ENCODE assay signal across 11 cellular contexts in genomic region chr1:1436634-1437032, GRCh38. TPM values are rescaled to one million over a fixed set of nuclear protein-coding genes. Genes with fewer than 3 reads are reported as not detected.
DNase-seq lines count a peak whose midpoint lies in the region; ATAC-seq, FAIRE-seq and TF ChIP-seq lines count a peak whose summit lies in the region.
"Had no signal": no experiment of that assay in that cellular context is flagged by ENCODE, and none has a peak within 500 bp of the region (broad histone marks: within the 10 kb centered on the region; RNA-seq: fewer than 3 reads in every experiment).

No MANE protein-coding gene starts in this region.

- peak overlapping the region; percentile 77 for H3K4me3 Mint-ChIP-seq in Calu3 (ENCODE audit: low read depth, unreplicated experiment)

- no peak for FAIRE-seq in pancreas (lab: Jason Lieb, UNC)

- H3K9me3 Mint-ChIP-seq in Calu3 (ENCODE audit: low read depth, unreplicated experiment): no peaks in the 10 kb centered on the region

- TF ChIP-seq CTCF in Calu3 (IDR thresholded peaks at IDR 0.05; ENCODE audit: unreplicated experiment): no peak
- no peak for TF ChIP-seq CTCF in RWPE2 (IDR thresholded peaks at IDR 0.05; ENCODE audit: poor library complexity, severe bottlenecking)
- TF ChIP-seq CTCF in gastroesophageal sphincter (IDR thresholded peaks at IDR 0.05): no peak
- TF ChIP-seq CTCF in pancreas (IDR thresholded peaks at IDR 0.05): no peak

- TF ChIP-seq EP300 in gastroesophageal sphincter (IDR thresholded peaks at IDR 0.05): no peak

- TF ChIP-seq POLR2A in gastroesophageal sphincter (IDR thresholded peaks at IDR 0.05): no peak

- H3K27ac ChIP-seq in RWPE2 (ENCODE audit: poor library complexity, severe bottlenecking) (no peak overlapping the region), gastroesophageal sphincter (peak overlapping the region in 3 of 4 donors; percentile 94 to 97 (median 95)), pancreas (peak overlapping the region in 2 of 4 donors; percentile 41 to 96)
- H3K27ac ChIP-seq: SJSA1 had no signal

- H3K36me3 ChIP-seq in RWPE2 (ENCODE audit: low read depth) (no peaks in the 10 kb centered on the region), gastroesophageal sphincter (peaks cover 0 to 19% of the 10 kb centered on the region in 2 donors), pancreas (no peaks in the 10 kb centered on the region)
- H3K36me3 ChIP-seq: SJSA1 had no signal

- DNase-seq in Calu3: no peak
- DNase-seq in RWPE2 (ENCODE audit: low spot score): no peak
- DNase-seq in pancreas: no peak
- DNase-seq in NCI-H82 treated with DMSO at 0.1 percent for 48 hours (lab: John Stamatoyannopoulos, UW; ENCODE audit: unreplicated experiment): no peak
- no peak for DNase-seq in posterior cingulate gyrus
- DNase-seq: NCI-H1694, nucleus accumbens had no signal

- H3K9me3 ChIP-seq in RWPE2 (ENCODE audit: severe bottlenecking) (no peaks in the 10 kb centered on the region), gastroesophageal sphincter (no peaks in the 10 kb centered on the region), pancreas (no peaks in the 10 kb centered on the region)
- H3K9me3 ChIP-seq: SJSA1 had no signal

- H3K4me3 ChIP-seq in RWPE2 (ENCODE audit: severe bottlenecking) (peak overlapping the region; percentile 45), gastroesophageal sphincter (peak overlapping the region; percentile 34 to 71), pancreas (peak overlapping the region; percentile 54 to 76 (median 58))
- H3K4me3 ChIP-seq: SJSA1 had no signal

- H3K27me3 Mint-ChIP-seq in Calu3 (ENCODE audit: unreplicated experiment): no peaks in the 10 kb centered on the region

- peak overlapping the region; percentile 50 for H3K27ac Mint-ChIP-seq in Calu3 (ENCODE audit: unreplicated experiment)

- intact Hi-C loops in Calu3 (cut with micrococcal nuclease; ENCODE audit: unreplicated experiment): no loop called here
- intact Hi-C loops in pancreas (cut with DNase I): loop anchor here in 1 of 3 donors (5.0 kb wide), 1 partner anchor 34 kb away; no protein-coding TSS in a partner anchor
- intact Hi-C loops in posterior cingulate gyrus (cut with DNase I): no loop called here

- no peaks in the 10 kb centered on the region for H3K4me1 Mint-ChIP-seq in Calu3 (ENCODE audit: low read depth, unreplicated experiment)

- CTCF ChIA-PET in Calu3 (lab: Charles Lee): no interaction called here

- BruUV-seq in Calu3 (replicated peaks; lab: Mats Ljungman, UMichigan): no TSS peak

- H3K4me1 ChIP-seq in RWPE2 (ENCODE audit: insufficient read depth, poor library complexity, severe bottlenecking) (peaks cover 9% of the 10 kb centered on the region), gastroesophageal sphincter (peaks cover 0 to 95% (median 69%) of the 10 kb centered on the region in 3 donors), pancreas (peaks cover 34 to 70% (median 48%) of the 10 kb centered on the region in 3 donors)

- H3K36me3 Mint-ChIP-seq in Calu3 (ENCODE audit: insufficient read depth, unreplicated experiment): peaks cover 55% of the 10 kb centered on the region

- WGBS in gastroesophageal sphincter (ENCODE audit: low coverage in 1 of 2), 2 donors: no CpG with 5 or more reads among the region's 7 CpGs
- 45 to 54% methylated on average over 6 to 7 of the region's 7 CpGs for WGBS in pancreas, 2 donors

- no peak for ATAC-seq in RWPE2 (ENCODE audit: low read depth)
- no peak for ATAC-seq in gastroesophageal sphincter
- ATAC-seq in pancreas: no peak
- no peak for ATAC-seq in GM18498 (IDR thresholded peaks at IDR 0.05; ENCODE audit: unreplicated experiment)
- no peak for ATAC-seq in GM21515 (IDR thresholded peaks at IDR 0.05; ENCODE audit: unreplicated experiment)

- H3K27me3 ChIP-seq in RWPE2 (ENCODE audit: insufficient read depth, poor library complexity, severe bottlenecking) (no peaks in the 10 kb centered on the region), gastroesophageal sphincter (no peaks in the 10 kb centered on the region), pancreas (no peaks in the 10 kb centered on the region)

RNA-seq across cellular contexts. Expression of gene VWA1, which starts 1.1 kb away (rescaled TPM):
- total RNA-seq in Calu3 (2022): 78.7 and 78.9 TPM in 2 replicates
- total RNA-seq in gastroesophageal sphincter: 100 to 1,000 TPM in 2 of 4 donors, 10 to 100 TPM in 2; 59.8 to 137 (median 96.4) TPM
- 100 to 1,000 TPM in 2 of 6 donors, 10 to 100 TPM in 4; 25.4 to 138 (median 52.9) TPM for total RNA-seq in pancreas
- 10 to 100 TPM; 53.3 to 58.7 TPM for polyA plus RNA-seq in pancreas

RNA-seq across cellular contexts. Expression of gene ATAD3C, which starts 12.9 kb away (rescaled TPM):
- total RNA-seq in Calu3 (2022) (0.29 and 0.45 TPM in 2 replicates), gastroesophageal sphincter (1 to 10 TPM in 1 of 4 donors, under 1 TPM in 2, not detected in 1; 0.47 to 1.1 (median 0.94) TPM), pancreas (1 to 10 TPM; 2.4 to 9.5 (median 5.8) TPM)
- polyA plus RNA-seq in pancreas: 10 to 100 TPM; 11.4 to 22.0 TPM
- total RNA-seq: SJSA1 had no signal

RNA-seq across cellular contexts. Expression of gene ANKRD65, which starts 15.6 kb away (rescaled TPM):
- total RNA-seq in Calu3 (2022) (not detected in 2 replicates), gastroesophageal sphincter (10 to 100 TPM in 2 of 4 donors, 1 to 10 TPM in 2; 8.7 to 16.9 (median 10.3) TPM), pancreas (10 to 100 TPM in 3 of 6 donors, 1 to 10 TPM in 3; 2.3 to 16.1 (median 10.7) TPM)
- 10 to 100 TPM; 22.1 to 41.8 TPM for polyA plus RNA-seq in pancreas
- total RNA-seq: SJSA1 had no signal

RNA-seq across cellular contexts. Expression of gene MRPL20, which starts 29.5 kb away (rescaled TPM):
- total RNA-seq in Calu3 (2022) (81.2 and 99.1 TPM in 2 replicates), gastroesophageal sphincter (100 to 1,000 TPM; 121 to 215 (median 159) TPM), pancreas (10 to 100 TPM; 42.1 to 71.8 (median 49.1) TPM)
- polyA plus RNA-seq in pancreas: 100 to 1,000 TPM in 1 of 2 donors, 10 to 100 TPM in 1; 69.0 to 121 TPM

RNA-seq across cellular contexts. Expression of gene ATAD3B, which starts 34.9 kb away (rescaled TPM):
- total RNA-seq in Calu3 (2022) (46.3 and 56.4 TPM in 2 replicates), gastroesophageal sphincter (10 to 100 TPM in 2 of 4 donors, 1 to 10 TPM in 2; 4.1 to 17.9 (median 12.1) TPM), pancreas (10 to 100 TPM in 4 of 6 donors, 1 to 10 TPM in 2; 4.4 to 14.1 (median 11.5) TPM)
- 10 to 100 TPM; 57.2 to 78.9 TPM for polyA plus RNA-seq in pancreas
